In genomic region chr2:38443021-38443541, GRCh38 we compare ENCODE assay signal across 1 cellular context.
A peak's percentile ranks its signal among the peaks of the same experiment; 100 is the strongest.
TF ChIP-seq lines count a peak whose summit lies in the region.

No MANE protein-coding gene starts in this region.

TF ChIP-seq in HEK293, 187 proteins besides CTCF, POLR2A, EP300 and RAD21 (continued from another document and continues in another):
- no peak for TF ChIP-seq ZSCAN4 (tag by site-specific recombination; IDR thresholded peaks at IDR 0.05)
- no peak for TF ChIP-seq ZBTB21 (tag by site-specific recombination; IDR thresholded peaks at IDR 0.05)
- TF ChIP-seq REST (tag by site-specific recombination; IDR thresholded peaks at IDR 0.05) = no peak
- no peak for TF ChIP-seq ZNF768 (tag by site-specific recombination; IDR thresholded peaks at IDR 0.05)
- TF ChIP-seq BCL11A (tag by site-specific recombination; IDR thresholded peaks at IDR 0.05; ENCODE audit: low read depth) = no peak
- peak; percentile 22; the same call in 1 of the 2 replicates for TF ChIP-seq ZBTB17 (tag by site-specific recombination; IDR thresholded peaks at IDR 0.05)
- no peak for TF ChIP-seq KLF16 (tag by site-specific recombination; IDR thresholded peaks at IDR 0.05)
- TF ChIP-seq ZNF214 (tag by site-specific recombination; IDR thresholded peaks at IDR 0.05; ENCODE audit: borderline replicate concordance) = no peak
- TF ChIP-seq GLIS1 (tag by site-specific recombination; IDR thresholded peaks at IDR 0.05) = peak; percentile 57
- no peak for TF ChIP-seq PATZ1 (tag by site-specific recombination; IDR thresholded peaks at IDR 0.05)
- no peak for TF ChIP-seq ZNF837 (tag by site-specific recombination; IDR thresholded peaks at IDR 0.05)
- TF ChIP-seq YY2 (tag by site-specific recombination; IDR thresholded peaks at IDR 0.05) = no peak
- no peak for TF ChIP-seq GLIS2 (tag by site-specific recombination; IDR thresholded peaks at IDR 0.05)
- no peak for TF ChIP-seq ZNF529 (tag by site-specific recombination; IDR thresholded peaks at IDR 0.05; ENCODE audit: insufficient replicate concordance)
- no peak for TF ChIP-seq ZNF280C (tag by site-specific recombination; IDR thresholded peaks at IDR 0.05)
- TF ChIP-seq INSM2 (tag by site-specific recombination; IDR thresholded peaks at IDR 0.05) = no peak
- TF ChIP-seq HOXD13 (CRISPR knock-in tag; IDR thresholded peaks at IDR 0.05; ENCODE audit: borderline replicate concordance) = no peak
- no peak for TF ChIP-seq ZNF398 (tag by site-specific recombination; IDR thresholded peaks at IDR 0.05)
- TF ChIP-seq ZSCAN16 (tag by site-specific recombination; IDR thresholded peaks at IDR 0.05) = no peak
- no peak for TF ChIP-seq ZNF830 (tag by site-specific recombination; IDR thresholded peaks at IDR 0.05; ENCODE audit: low read depth)
- TF ChIP-seq ZNF514 (tag by site-specific recombination; IDR thresholded peaks at IDR 0.05) = no peak
- no peak for TF ChIP-seq ZNF175 (tag by site-specific recombination; IDR thresholded peaks at IDR 0.05)
- no peak for TF ChIP-seq ZBTB8A (tag by site-specific recombination; IDR thresholded peaks at IDR 0.05)
- no peak for TF ChIP-seq ZNF302 (tag by site-specific recombination; IDR thresholded peaks at IDR 0.05; ENCODE audit: low read depth)
- TF ChIP-seq ZNF155 (tag by site-specific recombination; IDR thresholded peaks at IDR 0.05) = no peak
- no peak for TF ChIP-seq TSHZ1 (tag by site-specific recombination; IDR thresholded peaks at IDR 0.05; ENCODE audit: borderline replicate concordance)
- no peak for TF ChIP-seq ATF2 (tag by site-specific recombination; IDR thresholded peaks at IDR 0.05; ENCODE audit: low read depth)
- no peak for TF ChIP-seq ZNF776 (tag by site-specific recombination; IDR thresholded peaks at IDR 0.05; ENCODE audit: borderline replicate concordance)
- no peak for TF ChIP-seq GLI4 (tag by site-specific recombination; IDR thresholded peaks at IDR 0.05)
- TF ChIP-seq ZNF701 (tag by site-specific recombination; IDR thresholded peaks at IDR 0.05) = no peak
- TF ChIP-seq AEBP2 (tag by site-specific recombination; IDR thresholded peaks at IDR 0.05; ENCODE audit: borderline replicate concordance) = no peak
- no peak for TF ChIP-seq ZNF350 (tag by site-specific recombination; IDR thresholded peaks at IDR 0.05)
- TF ChIP-seq ZNF600 (tag by site-specific recombination; IDR thresholded peaks at IDR 0.05) = peak; percentile 76; the same call in 1 of the 2 replicates
- TF ChIP-seq SP3 (tag by site-specific recombination; IDR thresholded peaks at IDR 0.05) = no peak
- no peak for TF ChIP-seq HOXC10 (CRISPR knock-in tag; IDR thresholded peaks at IDR 0.05)
- TF ChIP-seq ZNF335 (tag by site-specific recombination; conservative IDR thresholded peaks at IDR 0.05) = no peak
- TF ChIP-seq ZBTB6 (tag by site-specific recombination; IDR thresholded peaks at IDR 0.05) = no peak
- TF ChIP-seq KLF7 (tag by site-specific recombination; IDR thresholded peaks at IDR 0.05; ENCODE audit: borderline replicate concordance) = no peak
